Comparison of ENCODE assay signal across 24 cellular contexts in the genomic region with DNA sequence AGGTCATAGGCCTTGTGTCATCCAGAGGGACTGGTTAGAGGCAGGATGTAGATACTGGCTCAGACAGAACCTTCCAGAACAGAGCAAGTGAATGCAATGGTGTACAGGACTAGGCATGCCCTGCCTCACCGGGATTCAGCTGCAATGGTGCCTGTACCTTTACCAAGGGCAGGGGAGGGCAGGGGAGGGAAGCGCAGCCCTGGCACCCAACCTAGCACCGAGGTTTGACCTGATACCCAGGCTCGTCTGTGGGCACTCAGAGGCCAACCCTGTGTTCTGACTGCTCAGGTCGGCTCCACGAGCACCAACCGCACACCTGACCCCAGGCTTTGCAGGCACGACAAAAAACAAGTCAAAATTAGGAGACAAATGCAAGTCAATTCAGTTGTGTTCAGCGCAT. TPM values are rescaled to one million over a fixed set of nuclear protein-coding genes. Genes with fewer than 3 reads are reported as not detected.
DNase-seq lines count a peak whose midpoint lies in the region; ATAC-seq, FAIRE-seq and TF ChIP-seq lines count a peak whose summit lies in the region.
"Had no signal": no experiment of that assay in that cellular context is flagged by ENCODE, and none has a peak within 500 bp of the region (broad histone marks: within the 10 kb centered on the region; RNA-seq: fewer than 3 reads in every experiment).

No MANE protein-coding gene starts in this region.

- no peak for TF ChIP-seq POLR2A in H1 (IDR thresholded peaks at IDR 0.05; ENCODE audit: control extremely low read depth in 1 of 2, low read depth in 2 of 2, low read length in 2 of 2)

- no peak overlapping the region for H3K9ac ChIP-seq in H1 (replicated peaks in 1 of 4; ENCODE audit: extremely low read depth in 1 of 4, low read depth in 3 of 4, low read length in 3 of 4)
- H3K9ac ChIP-seq: KMS-11 had no signal

- WGBS in H1 (ENCODE audit: extremely low coverage in 1 of 2, insufficient coverage in 1 of 2, insufficient read length in 1 of 2, insufficient replicate concordance in 2 of 2, low coverage in 1 of 2, low lambda C conversion rate in 2 of 2, missing lambda C conversion rate in 1 of 2), 2 experiments = 83% methylated on average over 9 of the region's 9 CpGs; no CpG with 5 or more reads in 1 of the 2 experiments

- H3K27ac ChIP-seq in H1 (ENCODE audit: low read depth, low read length) (no peak overlapping the region), osteoblast (ENCODE audit: low read depth, low read length) (no peak overlapping the region)
- H3K27ac ChIP-seq: KMS-11 had no signal

- no peak overlapping the region; the same call in 1 of the 2 replicates for H2AK5ac ChIP-seq in H1 (ENCODE audit: low read depth, low read length)

- H4K20me1 ChIP-seq in H1 (replicated peaks in 1 of 2; ENCODE audit: control insufficient read depth in 1 of 2, insufficient read depth in 2 of 2, low read length in 2 of 2) = no peaks in the 10 kb centered on the region
- no peaks in the 10 kb centered on the region for H4K20me1 ChIP-seq in osteoblast (ENCODE audit: insufficient read depth, low read length)

- H2AFZ ChIP-seq in H1 (ENCODE audit: low read length) = peak overlapping the region; percentile 7; the same call in 1 of the 2 replicates
- no peak overlapping the region for H2AFZ ChIP-seq in osteoblast (ENCODE audit: low read length)

- no peak for TF ChIP-seq RAD21 in H1 (IDR thresholded peaks at IDR 0.05 in 1 of 2, conservative IDR thresholded peaks at IDR 0.05 in 1 of 2; ENCODE audit: low read depth in 2 of 2, low read length in 2 of 2)

- no peak overlapping the region; the same call in 1 of the 2 replicates for H3K18ac ChIP-seq in H1 (ENCODE audit: extremely low read depth, low read length)

- no peak for TF ChIP-seq EP300 in H1 (IDR thresholded peaks at IDR 0.05; ENCODE audit: borderline replicate concordance in 1 of 2, low read depth in 2 of 2, low read length in 2 of 2)

- H3K23me2 ChIP-seq in H1 (ENCODE audit: low read depth, low read length) = no peaks in the 10 kb centered on the region

- peak overlapping the region; percentile 29; the same call in 1 of the 2 replicates for H2BK12ac ChIP-seq in H1 (ENCODE audit: low read depth, low read length)

- H3K9me3 ChIP-seq in H1 (ENCODE audit: insufficient read depth in 2 of 2, low read depth in 1 of 2, low read length in 1 of 2) (0 out of 4 replicates have a peak, but pooled peaks cover 0 to 2% of the 10 kb centered on the region in 2 experiments), osteoblast (ENCODE audit: low read depth, low read length) (peaks cover 3% of the 10 kb centered on the region)
- H3K9me3 ChIP-seq: BE2C had no signal

- H3K27me3 ChIP-seq in H1 (replicated peaks in 1 of 4; ENCODE audit: control insufficient read depth in 3 of 4, extremely low read depth in 1 of 4, insufficient read depth in 3 of 4, low read length in 3 of 4) = no peaks in the 10 kb centered on the region
- H3K27me3 ChIP-seq in osteoblast (ENCODE audit: insufficient read depth, low read length) = no peaks in the 10 kb centered on the region
- H3K27me3 ChIP-seq: BE2C had no signal

- ATAC-seq in GM18870 (IDR thresholded peaks at IDR 0.05; ENCODE audit: unreplicated experiment) (no peak), HG02884 (IDR thresholded peaks at IDR 0.05; ENCODE audit: unreplicated experiment) (no peak)

- CTCF ChIA-PET in H1 (lab: Charles Lee; ENCODE audit: partially characterized antibody) = interaction anchor here (0.9 to 2.0 kb wide), 5 partner anchors 20 to 70 kb away, joined by 3 to 6 read pairs (median 3); no protein-coding TSS in a partner anchor

- no peak overlapping the region for H4K8ac ChIP-seq in H1 (ENCODE audit: extremely low read depth, insufficient read depth, low read length)

- DNase-seq in GM13976 (ENCODE audit: low spot score) (peak; percentile 13), H1 (ENCODE audit: low read depth in 1 of 2, low spot score in 2 of 2) (no peak), osteoblast (ENCODE audit: insufficient read length, low spot score, missing footprints) (peak; percentile 49), 8988T (no peak), OCI-M1 (lab: John Stamatoyannopoulos, UW) (no peak)
- DNase-seq: BE2C; CD8-positive, alpha-beta memory T cell; DMS 273 treated with DMSO at 0.1 percent for 48 hours; DMS79 treated with DMSO at 0.1 percent for 48 hours; GF-D8; H9; MM.1S; NCI-H1694; NCI-H2029 treated with DMSO at 0.1 percent for 48 hours; NCI-H2227 treated with DMSO at 0.1 percent for 48 hours; NCI-H526 treated with DMSO at 0.1 percent for 48 hours; RPMI8226; SHP77 had no signal

- H2BK15ac ChIP-seq in H1 (ENCODE audit: low read length) = no peak overlapping the region

- H3K4me1 ChIP-seq in H1 (replicated peaks in 1 of 4; ENCODE audit: control insufficient read depth in 3 of 4, insufficient read depth in 4 of 4, low read length in 3 of 4) = no peaks in the 10 kb centered on the region; a peak in 1 of 7 replicates
- H3K4me1 ChIP-seq in osteoblast (ENCODE audit: insufficient read depth, low read length) = no peaks in the 10 kb centered on the region
- H3K4me1 ChIP-seq: BE2C had no signal

- no peak overlapping the region for H2BK20ac ChIP-seq in H1 (ENCODE audit: low read length)

- no peak overlapping the region for H3K23ac ChIP-seq in H1 (ENCODE audit: insufficient read length)

- no peak for FAIRE-seq in H1 (lab: Jason Lieb, UNC)
- FAIRE-seq: GM12892, GM18507 had no signal

- H4K91ac ChIP-seq in H1 (replicated peaks; ENCODE audit: insufficient read length, low read length) = no peak overlapping the region

- peak overlapping the region; percentile 24; the same call in 1 of the 2 replicates for H2BK5ac ChIP-seq in H1 (ENCODE audit: low read depth, low read length)

- no peak overlapping the region for H3K14ac ChIP-seq in H1 (ENCODE audit: insufficient read length)

- no peak overlapping the region for H2BK120ac ChIP-seq in H1 (replicated peaks; ENCODE audit: low read depth, low read length)

- H3K36me3 ChIP-seq in H1 (ENCODE audit: control insufficient read depth in 2 of 4, insufficient read depth in 4 of 4, low read length in 3 of 4) = no peaks in the 10 kb centered on the region
- H3K36me3 ChIP-seq in osteoblast (ENCODE audit: insufficient read depth, low read length) = no peaks in the 10 kb centered on the region
- H3K36me3 ChIP-seq: BE2C had no signal

- no peaks in the 10 kb centered on the region; the same call in 1 of the 2 replicates for H3K79me1 ChIP-seq in H1 (ENCODE audit: low read depth, low read length)

- no peak overlapping the region for H3K56ac ChIP-seq in H1 (replicated peaks; ENCODE audit: insufficient read length, low read depth, low read length)

- in situ Hi-C loops in GM13976 (cut with MboI; ENCODE audit: low sequenced_read_pairs, unreplicated experiment) = no loop called here

- H3K4me2 ChIP-seq in H1 (ENCODE audit: insufficient read depth in 1 of 2, low read depth in 2 of 2, low read length in 2 of 2) = no peak overlapping the region
- no peak overlapping the region for H3K4me2 ChIP-seq in osteoblast (ENCODE audit: insufficient read depth, low read length)
- H3K4me2 ChIP-seq: KMS-11 had no signal

- no peak overlapping the region for H4K5ac ChIP-seq in H1 (ENCODE audit: insufficient read length, low read depth, low read length)

- no peak for TF ChIP-seq CTCF in GM13976 (IDR thresholded peaks at IDR 0.05; ENCODE audit: borderline replicate concordance, control extremely low read depth, extremely low read depth, insufficient read depth, missing control alignments)
- TF ChIP-seq CTCF in H1 (IDR thresholded peaks at IDR 0.05; ENCODE audit: control extremely low read depth in 1 of 3, insufficient read depth in 1 of 3, low read depth in 1 of 3, low read length in 3 of 3) = no peak
- no peak for TF ChIP-seq CTCF in osteoblast (IDR thresholded peaks at IDR 0.05; ENCODE audit: extremely low read depth, low read depth, low read length)

- POLR2A ChIA-PET in H1 (lab: Charles Lee; ENCODE audit: partially characterized antibody) = no interaction called here

- H3K79me2 ChIP-seq in H1 (ENCODE audit: control insufficient read depth in 1 of 2, insufficient read depth in 2 of 2, low read length in 2 of 2) (no peaks in the 10 kb centered on the region), osteoblast (ENCODE audit: insufficient read depth, low read length) (no peaks in the 10 kb centered on the region)

- H3K4me3 ChIP-seq in H1 (ENCODE audit: extremely low read depth in 1 of 4, insufficient read depth in 2 of 4, low read depth in 3 of 4, low read length in 4 of 4) (no peak overlapping the region), osteoblast (ENCODE audit: insufficient read depth, low read length) (no peak overlapping the region)

- H3K4ac ChIP-seq in H1 (replicated peaks; ENCODE audit: insufficient read length, low read depth, low read length) = peak overlapping the region; percentile 25

TF ChIP-seq in H1, 55 proteins besides CTCF, POLR2A, EP300 and RAD21 (continues in another document):
- TF ChIP-seq EZH2 (IDR thresholded peaks at IDR 0.05; ENCODE audit: low read depth, low read length, severe bottlenecking) = no peak
- TF ChIP-seq SIX5 (IDR thresholded peaks at IDR 0.05; ENCODE audit: low read depth, low read length) = no peak
- TF ChIP-seq CBX8 (IDR thresholded peaks at IDR 0.05; ENCODE audit: borderline replicate concordance, low read depth, low read length) = no peak
- TF ChIP-seq, protein P1, sequence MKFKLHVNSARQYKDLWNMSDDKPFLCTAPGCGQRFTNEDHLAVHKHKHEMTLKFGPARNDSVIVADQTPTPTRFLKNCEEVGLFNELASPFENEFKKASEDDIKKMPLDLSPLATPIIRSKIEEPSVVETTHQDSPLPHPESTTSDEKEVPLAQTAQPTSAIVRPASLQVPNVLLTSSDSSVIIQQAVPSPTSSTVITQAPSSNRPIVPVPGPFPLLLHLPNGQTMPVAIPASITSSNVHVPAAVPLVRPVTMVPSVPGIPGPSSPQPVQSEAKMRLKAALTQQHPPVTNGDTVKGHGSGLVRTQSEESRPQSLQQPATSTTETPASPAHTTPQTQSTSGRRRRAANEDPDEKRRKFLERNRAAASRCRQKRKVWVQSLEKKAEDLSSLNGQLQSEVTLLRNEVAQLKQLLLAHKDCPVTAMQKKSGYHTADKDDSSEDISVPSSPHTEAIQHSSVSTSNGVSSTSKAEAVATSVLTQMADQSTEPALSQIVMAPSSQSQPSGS (IDR thresholded peaks at IDR 0.05; ENCODE audit: low read length) = no peak
- TF ChIP-seq NRF1 (IDR thresholded peaks at IDR 0.05; ENCODE audit: low read depth, low read length) = no peak

RNA-seq across cellular contexts. Expression of gene GFPT2, which starts 47.3 kb away (rescaled TPM):
- total RNA-seq in H1 (2021; fragmentation: NEBNext Ultra II Directional; extraction: Animal tissue kit (Norgen Biotek cat#: 25700)) = 141 and 143 TPM in 2 replicates
- 83.7 and 90.0 TPM in 2 replicates for polyA plus RNA-seq in H1 (2011; rRNA removed)
- polyA plus RNA-seq in H1 (2011; cell fraction: cytosol; rRNA removed) = 101 TPM
- 136 TPM for polyA plus RNA-seq in H1 (2011; cell fraction: nucleus; rRNA removed)
- 78.6 to 104 TPM (median 83.3 TPM) in 4 replicates for polyA plus RNA-seq in H1 (2012, experiment 1 of 2)
- 47.5 TPM for polyA plus RNA-seq in H1 (2012, experiment 2 of 2)
- polyA plus RNA-seq in H1 (2013, experiment 1 of 2) = 73.7 TPM
- polyA plus RNA-seq in H1 (2013, experiment 2 of 2) = 66.5 TPM
- polyA minus RNA-seq in H1 (2011; rRNA and poly(A)+ RNA removed) = 118 and 127 TPM in 2 replicates
- polyA minus RNA-seq in H1 (2011; cell fraction: cytosol; rRNA and poly(A)+ RNA removed) = 56.6 TPM
- polyA minus RNA-seq in H1 (2011; cell fraction: nucleus; rRNA and poly(A)+ RNA removed) = 80.8 TPM
- total RNA-seq in osteoblast = 30.4 and 39.5 TPM in 2 replicates
- polyA plus RNA-seq: CD14-positive monocyte had no signal

Comparison
In these comparisons a context has a peak if more than half of its experiments do, and no peak if none do; other contexts are left out.
1. DNase-seq: peak in GM13976 (single experiment) and osteoblast (single experiment); none in H1 (0 of 2), 8988T (single experiment) and OCI-M1 (single experiment).